In the genomic region with DNA sequence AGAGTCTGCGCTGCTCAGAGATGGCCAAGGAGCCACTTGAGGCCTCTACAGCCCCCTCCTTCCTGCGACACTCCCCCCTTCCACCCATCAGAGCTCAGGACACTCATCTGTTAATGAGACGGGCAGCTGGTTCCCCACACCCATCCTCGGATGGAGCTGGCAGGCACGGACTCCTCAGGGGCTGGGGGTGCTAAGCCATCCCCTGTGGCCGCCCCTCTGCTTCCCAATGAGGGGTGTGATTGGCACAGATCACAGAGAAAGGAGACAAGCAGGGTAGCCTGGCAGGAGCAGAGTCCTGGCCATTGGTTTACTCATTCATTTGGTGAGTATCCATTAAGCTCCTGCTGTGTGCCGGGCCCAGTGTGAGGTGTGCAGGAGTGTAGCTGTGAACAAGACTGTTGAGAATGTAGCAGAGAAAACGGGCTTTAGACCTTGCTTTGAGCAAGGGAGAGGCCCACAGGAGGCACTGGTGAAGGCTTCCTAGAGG, we compare ENCODE assay signal across 2 cellular contexts.
TF ChIP-seq lines count a peak whose summit lies in the region.

No MANE protein-coding gene starts in this region.

TF ChIP-seq in GM23338, 12 proteins besides CTCF, POLR2A, EP300 and RAD21:
- TF ChIP-seq, protein P1, sequence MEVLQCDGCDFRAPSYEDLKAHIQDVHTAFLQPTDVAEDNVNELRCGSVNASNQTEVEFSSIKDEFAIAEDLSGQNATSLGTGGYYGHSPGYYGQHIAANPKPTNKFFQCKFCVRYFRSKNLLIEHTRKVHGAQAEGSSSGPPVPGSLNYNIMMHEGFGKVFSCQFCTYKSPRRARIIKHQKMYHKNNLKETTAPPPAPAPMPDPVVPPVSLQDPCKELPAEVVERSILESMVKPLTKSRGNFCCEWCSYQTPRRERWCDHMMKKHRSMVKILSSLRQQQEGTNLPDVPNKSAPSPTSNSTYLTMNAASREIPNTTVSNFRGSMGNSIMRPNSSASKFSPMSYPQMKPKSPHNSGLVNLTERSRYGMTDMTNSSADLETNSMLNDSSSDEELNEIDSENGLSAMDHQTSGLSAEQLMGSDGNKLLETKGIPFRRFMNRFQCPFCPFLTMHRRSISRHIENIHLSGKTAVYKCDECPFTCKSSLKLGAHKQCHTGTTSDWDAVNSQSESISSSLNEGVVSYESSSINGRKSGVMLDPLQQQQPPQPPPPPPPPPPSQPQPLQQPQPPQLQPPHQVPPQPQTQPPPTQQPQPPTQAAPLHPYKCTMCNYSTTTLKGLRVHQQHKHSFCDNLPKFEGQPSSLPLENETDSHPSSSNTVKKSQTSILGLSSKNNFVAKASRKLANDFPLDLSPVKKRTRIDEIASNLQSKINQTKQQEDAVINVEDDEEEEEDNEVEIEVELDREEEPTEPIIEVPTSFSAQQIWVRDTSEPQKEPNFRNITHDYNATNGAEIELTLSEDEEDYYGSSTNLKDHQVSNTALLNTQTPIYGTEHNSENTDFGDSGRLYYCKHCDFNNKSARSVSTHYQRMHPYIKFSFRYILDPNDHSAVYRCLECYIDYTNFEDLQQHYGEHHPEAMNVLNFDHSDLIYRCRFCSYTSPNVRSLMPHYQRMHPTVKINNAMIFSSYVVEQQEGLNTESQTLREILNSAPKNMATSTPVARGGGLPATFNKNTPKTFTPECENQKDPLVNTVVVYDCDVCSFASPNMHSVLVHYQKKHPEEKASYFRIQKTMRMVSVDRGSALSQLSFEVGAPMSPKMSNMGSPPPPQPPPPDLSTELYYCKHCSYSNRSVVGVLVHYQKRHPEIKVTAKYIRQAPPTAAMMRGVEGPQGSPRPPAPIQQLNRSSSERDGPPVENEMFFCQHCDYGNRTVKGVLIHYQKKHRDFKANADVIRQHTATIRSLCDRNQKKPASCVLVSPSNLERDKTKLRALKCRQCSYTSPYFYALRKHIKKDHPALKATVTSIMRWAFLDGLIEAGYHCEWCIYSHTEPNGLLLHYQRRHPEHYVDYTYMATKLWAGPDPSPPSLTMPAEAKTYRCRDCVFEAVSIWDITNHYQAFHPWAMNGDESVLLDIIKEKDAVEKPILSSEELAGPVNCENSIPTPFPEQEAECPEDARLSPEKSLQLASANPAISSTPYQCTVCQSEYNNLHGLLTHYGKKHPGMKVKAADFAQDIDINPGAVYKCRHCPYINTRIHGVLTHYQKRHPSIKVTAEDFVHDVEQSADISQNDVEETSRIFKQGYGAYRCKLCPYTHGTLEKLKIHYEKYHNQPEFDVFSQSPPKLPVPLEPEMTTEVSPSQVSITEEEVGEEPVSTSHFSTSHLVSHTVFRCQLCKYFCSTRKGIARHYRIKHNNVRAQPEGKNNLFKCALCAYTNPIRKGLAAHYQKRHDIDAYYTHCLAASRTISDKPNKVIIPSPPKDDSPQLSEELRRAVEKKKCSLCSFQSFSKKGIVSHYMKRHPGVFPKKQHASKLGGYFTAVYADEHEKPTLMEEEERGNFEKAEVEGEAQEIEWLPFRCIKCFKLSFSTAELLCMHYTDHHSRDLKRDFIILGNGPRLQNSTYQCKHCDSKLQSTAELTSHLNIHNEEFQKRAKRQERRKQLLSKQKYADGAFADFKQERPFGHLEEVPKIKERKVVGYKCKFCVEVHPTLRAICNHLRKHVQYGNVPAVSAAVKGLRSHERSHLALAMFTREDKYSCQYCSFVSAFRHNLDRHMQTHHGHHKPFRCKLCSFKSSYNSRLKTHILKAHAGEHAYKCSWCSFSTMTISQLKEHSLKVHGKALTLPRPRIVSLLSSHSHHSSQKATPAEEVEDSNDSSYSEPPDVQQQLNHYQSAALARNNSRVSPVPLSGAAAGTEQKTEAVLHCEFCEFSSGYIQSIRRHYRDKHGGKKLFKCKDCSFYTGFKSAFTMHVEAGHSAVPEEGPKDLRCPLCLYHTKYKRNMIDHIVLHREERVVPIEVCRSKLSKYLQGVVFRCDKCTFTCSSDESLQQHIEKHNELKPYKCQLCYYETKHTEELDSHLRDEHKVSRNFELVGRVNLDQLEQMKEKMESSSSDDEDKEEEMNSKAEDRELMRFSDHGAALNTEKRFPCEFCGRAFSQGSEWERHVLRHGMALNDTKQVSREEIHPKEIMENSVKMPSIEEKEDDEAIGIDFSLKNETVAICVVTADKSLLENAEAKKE (CRISPR knock-in tag; IDR thresholded peaks at IDR 0.05) = peak; percentile 11; the same call in 1 of the 2 replicates
- no peak for TF ChIP-seq EZH2 (IDR thresholded peaks at IDR 0.05; ENCODE audit: low read depth, unreplicated experiment)

TF ChIP-seq in WTC11, 78 proteins besides CTCF, POLR2A, EP300 and RAD21 (continued from another document):
- TF ChIP-seq, protein P2, sequence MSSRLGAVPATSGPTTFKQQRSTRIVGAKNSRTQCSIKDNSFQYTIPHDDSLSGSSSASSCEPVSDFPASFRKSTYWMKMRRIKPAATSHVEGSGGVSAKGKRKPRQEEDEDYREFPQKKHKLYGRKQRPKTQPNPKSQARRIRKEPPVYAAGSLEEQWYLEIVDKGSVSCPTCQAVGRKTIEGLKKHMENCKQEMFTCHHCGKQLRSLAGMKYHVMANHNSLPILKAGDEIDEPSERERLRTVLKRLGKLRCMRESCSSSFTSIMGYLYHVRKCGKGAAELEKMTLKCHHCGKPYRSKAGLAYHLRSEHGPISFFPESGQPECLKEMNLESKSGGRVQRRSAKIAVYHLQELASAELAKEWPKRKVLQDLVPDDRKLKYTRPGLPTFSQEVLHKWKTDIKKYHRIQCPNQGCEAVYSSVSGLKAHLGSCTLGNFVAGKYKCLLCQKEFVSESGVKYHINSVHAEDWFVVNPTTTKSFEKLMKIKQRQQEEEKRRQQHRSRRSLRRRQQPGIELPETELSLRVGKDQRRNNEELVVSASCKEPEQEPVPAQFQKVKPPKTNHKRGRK (CRISPR knock-in tag; IDR thresholded peaks at IDR 0.05; ENCODE audit: borderline replicate concordance) = no peak
- TF ChIP-seq, protein P3, sequence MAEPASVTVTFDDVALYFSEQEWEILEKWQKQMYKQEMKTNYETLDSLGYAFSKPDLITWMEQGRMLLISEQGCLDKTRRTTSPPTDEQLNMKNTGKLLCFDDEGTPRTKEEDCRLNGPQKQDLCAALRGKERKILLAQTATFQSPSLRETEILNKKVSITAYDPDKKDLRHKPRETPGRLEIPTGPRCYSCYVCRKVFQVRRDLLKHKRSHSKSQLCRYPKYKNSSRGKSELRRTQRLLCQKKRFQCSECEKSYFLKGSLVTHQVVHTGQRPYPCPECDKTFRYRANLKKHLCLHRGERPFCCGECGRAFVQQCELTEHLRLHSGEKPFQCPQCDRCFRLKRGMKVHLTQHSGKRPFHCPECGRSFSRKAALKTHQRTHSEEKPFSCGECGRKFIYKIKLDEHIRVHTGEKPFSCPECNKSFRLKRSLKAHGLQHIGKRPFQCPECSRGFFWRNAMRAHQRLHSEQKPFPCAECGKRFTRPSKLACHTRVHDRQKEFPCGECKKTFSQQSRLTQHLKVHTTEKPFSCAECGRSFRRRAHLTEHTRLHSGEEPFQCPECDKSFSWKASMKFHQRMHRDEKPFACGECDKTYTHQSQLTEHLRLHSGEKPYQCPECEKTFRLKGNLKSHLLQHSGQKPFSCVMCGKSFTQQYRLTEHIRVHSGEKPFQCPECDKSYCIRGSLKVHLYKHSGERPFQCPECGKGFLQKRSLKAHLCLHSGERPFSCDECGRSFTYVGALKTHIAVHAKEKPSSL (CRISPR knock-in tag; conservative IDR thresholded peaks at IDR 0.05) = no peak
- no peak for TF ChIP-seq ZNF416 (CRISPR knock-in tag; IDR thresholded peaks at IDR 0.05)
- TF ChIP-seq, protein P4, sequence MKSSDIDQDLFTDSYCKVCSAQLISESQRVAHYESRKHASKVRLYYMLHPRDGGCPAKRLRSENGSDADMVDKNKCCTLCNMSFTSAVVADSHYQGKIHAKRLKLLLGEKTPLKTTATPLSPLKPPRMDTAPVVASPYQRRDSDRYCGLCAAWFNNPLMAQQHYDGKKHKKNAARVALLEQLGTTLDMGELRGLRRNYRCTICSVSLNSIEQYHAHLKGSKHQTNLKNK (CRISPR knock-in tag; IDR thresholded peaks at IDR 0.05) = no peak
- TF ChIP-seq, protein P5, sequence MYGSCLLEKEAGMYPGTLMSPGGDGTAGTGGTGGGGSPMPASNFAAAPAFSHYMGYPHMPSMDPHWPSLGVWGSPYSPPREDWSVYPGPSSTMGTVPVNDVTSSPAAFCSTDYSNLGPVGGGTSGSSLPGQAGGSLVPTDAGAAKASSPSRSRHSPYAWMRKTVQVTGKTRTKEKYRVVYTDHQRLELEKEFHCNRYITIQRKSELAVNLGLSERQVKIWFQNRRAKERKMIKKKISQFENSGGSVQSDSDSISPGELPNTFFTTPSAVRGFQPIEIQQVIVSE (CRISPR knock-in tag; IDR thresholded peaks at IDR 0.05; ENCODE audit: borderline replicate concordance) = no peak
- no peak for TF ChIP-seq GRHL2 (CRISPR knock-in tag; IDR thresholded peaks at IDR 0.05; ENCODE audit: insufficient replicate concordance, severe bottlenecking)
- TF ChIP-seq ZNF396 (CRISPR knock-in tag; IDR thresholded peaks at IDR 0.05; ENCODE audit: borderline replicate concordance) = no peak
